10 cellular contexts compared by ENCODE assay signal in the genomic region with DNA sequence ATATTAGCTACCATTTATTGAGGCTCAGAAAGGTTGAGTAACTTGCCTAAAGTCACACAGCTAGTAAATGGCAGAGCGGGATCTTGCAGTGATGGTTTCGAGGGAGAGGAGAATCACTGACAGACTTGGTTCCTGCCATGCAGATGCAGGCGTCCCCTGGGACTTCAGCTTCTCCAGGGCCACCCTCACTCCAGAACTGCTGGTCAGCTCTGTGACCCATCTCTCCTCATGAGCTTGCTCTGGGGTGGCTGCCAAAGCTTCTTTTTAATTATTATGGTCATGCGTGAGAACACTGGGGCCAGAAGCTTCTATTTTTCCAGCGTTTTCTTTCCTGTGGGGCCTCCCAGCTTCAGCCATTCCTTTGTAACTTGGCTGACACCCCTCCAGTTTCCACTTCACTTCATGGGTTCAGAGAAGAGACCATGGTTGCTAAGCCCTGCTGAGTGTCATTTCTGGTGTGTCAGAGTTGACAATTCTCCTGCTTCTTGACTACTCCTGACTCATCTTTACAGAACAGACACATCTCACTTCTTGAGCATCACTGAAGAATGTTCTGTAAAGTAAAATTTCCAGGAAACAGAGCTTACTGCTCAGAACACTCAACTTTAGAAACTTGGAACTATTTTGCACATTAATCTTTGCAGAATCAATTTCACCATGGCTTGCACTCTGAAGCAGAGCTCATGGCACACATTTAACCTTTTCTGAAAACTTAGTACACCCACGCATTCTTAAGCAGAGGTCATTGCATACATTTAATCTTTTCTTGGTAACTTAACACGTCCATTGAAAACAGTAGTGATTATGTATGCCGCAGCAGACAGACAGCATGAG.
DNase-seq lines count a peak whose midpoint lies in the region; ATAC-seq and TF ChIP-seq lines count a peak whose summit lies in the region.
"Had no signal": no experiment of that assay in that cellular context is flagged by ENCODE, and none has a peak within 500 bp of the region (broad histone marks: within the 10 kb centered on the region; RNA-seq: fewer than 3 reads in every experiment).

No MANE protein-coding gene starts in this region.

- peak overlapping the region; percentile 56 for H3K4me3 Mint-ChIP-seq in HFFc6
- no peak overlapping the region for H3K4me3 Mint-ChIP-seq in activated naive CD8-positive, alpha-beta T cell
- H3K4me3 Mint-ChIP-seq: naive thymus-derived CD8-positive, alpha-beta T cell had no signal

- peaks cover 21% of the 10 kb centered on the region for H3K9me3 Mint-ChIP-seq in HFFc6
- H3K9me3 Mint-ChIP-seq in activated naive CD8-positive, alpha-beta T cell (ENCODE audit: low read depth) = no peaks in the 10 kb centered on the region

- H3K4me1 Mint-ChIP-seq in HFFc6 (ENCODE audit: low read depth) = peaks cover 61% of the 10 kb centered on the region
- peaks cover 23% of the 10 kb centered on the region for H3K4me1 Mint-ChIP-seq in activated naive CD8-positive, alpha-beta T cell (ENCODE audit: low read depth)

- peak overlapping the region; percentile 97 for H3K27ac Mint-ChIP-seq in HFFc6
- peak overlapping the region; percentile 89 for H3K27ac Mint-ChIP-seq in activated naive CD8-positive, alpha-beta T cell

- peak overlapping the region; percentile 96 for H3K27ac ChIP-seq in left ventricle myocardium inferior (replicated peaks)

- H3K27me3 ChIP-seq in left ventricle myocardium inferior (ENCODE audit: low read depth) = no peaks in the 10 kb centered on the region

- peak; percentile 64 for DNase-seq in HFFc6
- DNase-seq in left ventricle myocardium inferior = peak; percentile 36
- DNase-seq in stimulated activated CD4-positive, alpha-beta T cell treated with anti-CD3 and anti-CD28 coated beads, Interleukin-4, amount 100 ng/mL, for 24 hours = peak; percentile 48
- no peak for DNase-seq in DMS153 (lab: John Stamatoyannopoulos, UW)
- DNase-seq: naive thymus-derived CD8-positive, alpha-beta T cell; NCI-H1092 treated with DMSO at 0.1 percent for 48 hours had no signal

- H3K4me3 ChIP-seq in left ventricle myocardium inferior = no peak overlapping the region

- intact Hi-C loops in left ventricle myocardium inferior (cut with micrococcal nuclease) = no loop called here

- TF ChIP-seq CTCF in HFFc6 (IDR thresholded peaks at IDR 0.05) = no peak
- TF ChIP-seq CTCF in left ventricle myocardium inferior (IDR thresholded peaks at IDR 0.05; ENCODE audit: borderline replicate concordance) = no peak

- peaks cover 87% of the 10 kb centered on the region for H3K4me1 ChIP-seq in left ventricle myocardium inferior

- ATAC-seq in GM19397 (IDR thresholded peaks at IDR 0.05; ENCODE audit: unreplicated experiment) (no peak), GM18858 (IDR thresholded peaks at IDR 0.05; ENCODE audit: unreplicated experiment) (no peak), GM19395 (IDR thresholded peaks at IDR 0.05; ENCODE audit: unreplicated experiment) (no peak)
- ATAC-seq: naive thymus-derived CD8-positive, alpha-beta T cell had no signal

- H3K27me3 Mint-ChIP-seq in HFFc6 (ENCODE audit: insufficient read depth) = no peaks in the 10 kb centered on the region; the same call in none of the 2 replicates
- H3K27me3 Mint-ChIP-seq in activated naive CD8-positive, alpha-beta T cell = no peaks in the 10 kb centered on the region
- H3K27me3 Mint-ChIP-seq: naive thymus-derived CD8-positive, alpha-beta T cell had no signal

- H3K36me3 Mint-ChIP-seq in HFFc6 (ENCODE audit: low read depth) = peaks cover 20% of the 10 kb centered on the region
- H3K36me3 Mint-ChIP-seq in activated naive CD8-positive, alpha-beta T cell = no peaks in the 10 kb centered on the region

- no peaks in the 10 kb centered on the region for H3K36me3 ChIP-seq in left ventricle myocardium inferior

- no peaks in the 10 kb centered on the region for H3K9me3 ChIP-seq in left ventricle myocardium inferior (replicated peaks)
